In the genomic region with DNA sequence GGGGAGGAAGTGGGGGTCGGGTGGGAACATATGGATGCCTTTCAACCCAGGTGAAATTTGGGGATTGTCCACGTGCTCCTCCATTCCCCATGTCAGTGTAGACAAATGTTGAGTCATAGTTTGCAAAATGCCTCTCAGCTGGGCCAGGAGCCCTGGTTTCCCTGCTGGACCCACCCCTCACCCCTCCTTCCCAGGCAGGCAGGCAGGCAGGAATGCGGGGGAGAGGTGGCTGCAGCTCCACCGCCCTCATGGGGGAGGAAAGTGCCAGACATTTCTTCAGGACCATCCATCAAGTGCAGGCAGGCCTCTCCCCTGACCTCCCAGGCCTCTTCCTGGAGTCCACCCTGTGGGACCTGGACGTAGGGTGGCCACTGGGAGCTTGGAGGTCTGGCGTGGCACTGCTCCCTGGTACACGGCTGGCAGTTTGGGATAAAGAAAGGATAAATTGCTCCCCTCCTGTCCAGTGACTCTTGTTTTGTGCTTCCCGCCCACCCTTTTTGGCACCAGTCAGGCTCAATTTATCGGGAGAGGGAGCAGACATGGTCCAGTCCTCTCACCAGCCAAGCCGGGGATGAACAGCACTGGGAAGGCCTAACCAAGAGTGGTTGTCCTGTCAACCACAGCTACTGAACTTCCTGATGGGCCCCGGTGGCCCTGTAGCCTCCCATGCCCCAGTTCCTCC, we compare ENCODE assay signal across 1 cellular context.
A peak's percentile ranks its signal among the peaks of the same experiment; 100 is the strongest.
TF ChIP-seq lines count a peak whose summit lies in the region.

No MANE protein-coding gene starts in this region.

TF ChIP-seq in SK-N-SH, 30 proteins besides CTCF, POLR2A, EP300 and RAD21:
- TF ChIP-seq, protein P1, sequence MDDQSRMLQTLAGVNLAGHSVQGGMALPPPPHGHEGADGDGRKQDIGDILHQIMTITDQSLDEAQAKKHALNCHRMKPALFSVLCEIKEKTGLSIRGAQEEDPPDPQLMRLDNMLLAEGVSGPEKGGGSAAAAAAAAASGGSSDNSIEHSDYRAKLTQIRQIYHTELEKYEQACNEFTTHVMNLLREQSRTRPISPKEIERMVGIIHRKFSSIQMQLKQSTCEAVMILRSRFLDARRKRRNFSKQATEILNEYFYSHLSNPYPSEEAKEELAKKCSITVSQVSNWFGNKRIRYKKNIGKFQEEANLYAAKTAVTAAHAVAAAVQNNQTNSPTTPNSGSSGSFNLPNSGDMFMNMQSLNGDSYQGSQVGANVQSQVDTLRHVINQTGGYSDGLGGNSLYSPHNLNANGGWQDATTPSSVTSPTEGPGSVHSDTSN (IDR thresholded peaks at IDR 0.05): peak; percentile 62
- TF ChIP-seq, protein P2, sequence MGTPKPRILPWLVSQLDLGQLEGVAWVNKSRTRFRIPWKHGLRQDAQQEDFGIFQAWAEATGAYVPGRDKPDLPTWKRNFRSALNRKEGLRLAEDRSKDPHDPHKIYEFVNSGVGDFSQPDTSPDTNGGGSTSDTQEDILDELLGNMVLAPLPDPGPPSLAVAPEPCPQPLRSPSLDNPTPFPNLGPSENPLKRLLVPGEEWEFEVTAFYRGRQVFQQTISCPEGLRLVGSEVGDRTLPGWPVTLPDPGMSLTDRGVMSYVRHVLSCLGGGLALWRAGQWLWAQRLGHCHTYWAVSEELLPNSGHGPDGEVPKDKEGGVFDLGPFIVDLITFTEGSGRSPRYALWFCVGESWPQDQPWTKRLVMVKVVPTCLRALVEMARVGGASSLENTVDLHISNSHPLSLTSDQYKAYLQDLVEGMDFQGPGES (IDR thresholded peaks at IDR 0.05; ENCODE audit: low read depth, low read length): no peak
